18 cellular contexts compared by ENCODE assay signal in genomic region chr5:32290922-32291321, GRCh38. TPM values are rescaled to one million over a fixed set of nuclear protein-coding genes. Genes with fewer than 3 reads are reported as not detected.
DNase-seq lines count a peak whose midpoint lies in the region; ATAC-seq, FAIRE-seq and TF ChIP-seq lines count a peak whose summit lies in the region.
"Had no signal": no experiment of that assay in that cellular context is flagged by ENCODE, and none has a peak within 500 bp of the region (broad histone marks: within the 10 kb centered on the region; RNA-seq: fewer than 3 reads in every experiment).

No MANE protein-coding gene starts in this region.

- peak in 2 of 3 donors; percentile 33 to 40 for ATAC-seq in natural killer cell
- ATAC-seq in natural killer cell treated with Interleukin-12 subunit alpha and Interleukin-12 subunit beta and Interleukin-15 and Interleukin-18, amount 100 ng/mL, for 72 hours, result no peak
- peak; percentile 86 for ATAC-seq in HG02678 (IDR thresholded peaks at IDR 0.05; ENCODE audit: unreplicated experiment)
- ATAC-seq: activated T-helper 17 cell treated with anti-CD3 and anti-CD28 coated beads, Interleukin-2, amount 50 U/mL, for 72 hours; Panc1; upper lobe of right lung had no signal

- peak overlapping the region; percentile 43 for H3K4me2 ChIP-seq in OCI-LY3 (ENCODE audit: low read length)

- H3K27ac ChIP-seq in OCI-LY3 (ENCODE audit: low read length) (no peak overlapping the region), right atrium auricular region (no peak overlapping the region)
- no peak overlapping the region for H3K27ac ChIP-seq in effector memory CD4-positive, alpha-beta T cell (ENCODE audit: insufficient read depth, low read length, poor library complexity, severe bottlenecking)
- H3K27ac ChIP-seq: upper lobe of right lung had no signal

- H3K4me1 ChIP-seq in OCI-LY3 (ENCODE audit: low read length) (peaks cover 18% of the 10 kb centered on the region), right atrium auricular region (peaks cover 0 to 22% of the 10 kb centered on the region in 2 donors)
- no peaks in the 10 kb centered on the region for H3K4me1 ChIP-seq in effector memory CD4-positive, alpha-beta T cell (ENCODE audit: control insufficient read depth, insufficient read depth, low read length, poor library complexity, severe bottlenecking)
- H3K4me1 ChIP-seq: upper lobe of right lung had no signal

- no peaks in the 10 kb centered on the region for H3K27me3 Mint-ChIP-seq in natural killer cell (ENCODE audit: low read depth in 2 of 2)
- no peaks in the 10 kb centered on the region for H3K27me3 Mint-ChIP-seq in natural killer cell treated with Interleukin-12 subunit alpha and Interleukin-12 subunit beta and Interleukin-15 and Interleukin-18, amount 100 ng/mL, for 72 hours
- H3K27me3 Mint-ChIP-seq: activated T-helper 17 cell treated with anti-CD3 and anti-CD28 coated beads, Interleukin-2, amount 50 U/mL, for 72 hours; progenitor cell of endocrine pancreas had no signal

- DNase-seq in natural killer cell (no peak), GM19239 (ENCODE audit: insufficient read length, low spot score) (no peak), right atrium auricular region (ENCODE audit: low spot score) (no peak)
- DNase-seq in natural killer cell treated with Interleukin-12 subunit alpha and Interleukin-12 subunit beta and Interleukin-15 and Interleukin-18, amount 100 ng/mL, for 72 hours (ENCODE audit: low spot score), result no peak
- DNase-seq in effector memory CD4-positive, alpha-beta T cell, result no peak
- DNase-seq in stimulated activated CD4-positive, alpha-beta T cell treated with anti-CD3 and anti-CD28 coated beads, Interleukin-2, amount 100 ng/mL, for 48 hours, result no peak
- DNase-seq: COR-L47; foreskin fibroblast; NCI-H1092 treated with DMSO at 0.1 percent for 48 hours; NCI-H345; stimulated activated CD8-positive, alpha-beta memory T cell treated with anti-CD3 and anti-CD28 coated beads, Interleukin-4, amount 100 ng/mL, for 48 hours; upper lobe of right lung had no signal

- H3K4me3 ChIP-seq in OCI-LY3 (ENCODE audit: low read length), result no peak overlapping the region
- H3K4me3 ChIP-seq in effector memory CD4-positive, alpha-beta T cell (ENCODE audit: insufficient read depth, low read depth, low read length, poor library complexity, severe bottlenecking), result no peak overlapping the region
- H3K4me3 ChIP-seq in right atrium auricular region, result no peak overlapping the region
- H3K4me3 ChIP-seq: upper lobe of right lung had no signal

- H3K27me3 ChIP-seq in OCI-LY3 (ENCODE audit: low read depth, low read length) (no peaks in the 10 kb centered on the region), right atrium auricular region (no peaks in the 10 kb centered on the region)
- H3K27me3 ChIP-seq in effector memory CD4-positive, alpha-beta T cell (replicated peaks; ENCODE audit: control insufficient read depth, insufficient read depth, low read length, poor library complexity, severe bottlenecking), result no peaks in the 10 kb centered on the region
- H3K27me3 ChIP-seq: upper lobe of right lung had no signal

- no peaks in the 10 kb centered on the region for H3K9me3 ChIP-seq in OCI-LY3 (ENCODE audit: insufficient read depth, low read length)
- H3K9me3 ChIP-seq in effector memory CD4-positive, alpha-beta T cell (ENCODE audit: control insufficient read depth, low read length), result no peaks in the 10 kb centered on the region
- H3K9me3 ChIP-seq in right atrium auricular region, result no peaks in the 10 kb centered on the region
- H3K9me3 ChIP-seq: upper lobe of right lung had no signal

- intact Hi-C loops in natural killer cell (cut with micrococcal nuclease), result no loop called here

- H3K4me3 Mint-ChIP-seq in natural killer cell, result no peak overlapping the region
- H3K4me3 Mint-ChIP-seq in natural killer cell treated with Interleukin-12 subunit alpha and Interleukin-12 subunit beta and Interleukin-15 and Interleukin-18, amount 100 ng/mL, for 72 hours, result no peak overlapping the region
- H3K4me3 Mint-ChIP-seq: activated T-helper 17 cell treated with anti-CD3 and anti-CD28 coated beads, Interleukin-2, amount 50 U/mL, for 72 hours; T-helper 2 cell treated with Interferon-gamma antibody and Interleukin-4, amounts not matched to agents 5 μg/mL and 100 μg/mL, for 36 hours had no signal

- H3K4me1 Mint-ChIP-seq in natural killer cell, result peaks cover 78 to 86% of the 10 kb centered on the region in 2 donors
- H3K4me1 Mint-ChIP-seq in natural killer cell treated with Interleukin-12 subunit alpha and Interleukin-12 subunit beta and Interleukin-15 and Interleukin-18, amount 100 ng/mL, for 72 hours (ENCODE audit: low read depth in 2 of 2), result peaks cover 46 to 55% of the 10 kb centered on the region in 2 donors

- FAIRE-seq in GM19239 (lab: Jason Lieb, UNC), result no peak

- H2AFZ ChIP-seq in OCI-LY3 (ENCODE audit: low read depth, low read length), result no peak overlapping the region

- H3K27ac Mint-ChIP-seq in natural killer cell, result peak overlapping the region; percentile 65 to 73
- H3K27ac Mint-ChIP-seq in natural killer cell treated with Interleukin-12 subunit alpha and Interleukin-12 subunit beta and Interleukin-15 and Interleukin-18, amount 100 ng/mL, for 72 hours, result peak overlapping the region in 1 of 2 donors; percentile 80
- H3K27ac Mint-ChIP-seq: activated T-helper 17 cell treated with anti-CD3 and anti-CD28 coated beads, Interleukin-2, amount 50 U/mL, for 72 hours; progenitor cell of endocrine pancreas; T-helper 2 cell treated with Interferon-gamma antibody and Interleukin-4, amounts not matched to agents 5 μg/mL and 100 μg/mL, for 36 hours had no signal

- H3K79me2 ChIP-seq in OCI-LY3 (ENCODE audit: low read length), result peaks cover 24% of the 10 kb centered on the region

- no peaks in the 10 kb centered on the region for H4K20me1 ChIP-seq in OCI-LY3 (ENCODE audit: insufficient read depth, low read length)

- no peak for TF ChIP-seq CTCF in natural killer cell (IDR thresholded peaks at IDR 0.05)
- no peak for TF ChIP-seq CTCF in OCI-LY3 (IDR thresholded peaks at IDR 0.05; ENCODE audit: low read depth, low read length)
- TF ChIP-seq CTCF in right atrium auricular region (IDR thresholded peaks at IDR 0.05), result no peak

- H3K36me3 ChIP-seq in OCI-LY3 (replicated peaks; ENCODE audit: low read depth, low read length) (no peaks in the 10 kb centered on the region), right atrium auricular region (peaks cover 9% of the 10 kb centered on the region)
- peaks cover 3% of the 10 kb centered on the region for H3K36me3 ChIP-seq in effector memory CD4-positive, alpha-beta T cell (ENCODE audit: control insufficient read depth, insufficient read depth, low read length)

- H3K9ac ChIP-seq in OCI-LY3 (ENCODE audit: low read length), result no peak overlapping the region

- H3K36me3 Mint-ChIP-seq in natural killer cell, result no peaks in the 10 kb centered on the region
- no peaks in the 10 kb centered on the region for H3K36me3 Mint-ChIP-seq in natural killer cell treated with Interleukin-12 subunit alpha and Interleukin-12 subunit beta and Interleukin-15 and Interleukin-18, amount 100 ng/mL, for 72 hours

- H3K9me3 Mint-ChIP-seq in natural killer cell, result no peaks in the 10 kb centered on the region
- H3K9me3 Mint-ChIP-seq in natural killer cell treated with Interleukin-12 subunit alpha and Interleukin-12 subunit beta and Interleukin-15 and Interleukin-18, amount 100 ng/mL, for 72 hours, result no peaks in the 10 kb centered on the region
- H3K9me3 Mint-ChIP-seq: activated T-helper 17 cell treated with anti-CD3 and anti-CD28 coated beads, Interleukin-2, amount 50 U/mL, for 72 hours; T-helper 2 cell treated with Interferon-gamma antibody and Interleukin-4, amounts not matched to agents 5 μg/mL and 100 μg/mL, for 36 hours had no signal

RNA-seq across cellular contexts. Expression of gene MTMR12, which starts 21.8 kb away (rescaled TPM):
- total RNA-seq in natural killer cell (10 to 100 TPM; 36.9 to 47.7 (median 39.8) TPM), right atrium auricular region (10 to 100 TPM; 12.6 to 25.5 TPM)
- 10 to 100 TPM; 28.8 to 31.9 TPM for total RNA-seq in natural killer cell treated with Interleukin-12 subunit alpha and Interleukin-12 subunit beta and Interleukin-15 and Interleukin-18, amount 100 ng/mL, for 72 hours

Comparison
In these comparisons a context has a peak if more than half of its experiments do, and no peak if none do; other contexts are left out.
1. ATAC-seq: peak in natural killer cell (2 of 3) and HG02678 (single experiment); none in natural killer cell treated with Interleukin-12 subunit alpha and Interleukin-12 subunit beta and Interleukin-15 and Interleukin-18, amount 100 ng/mL, for 72 hours (0 of 2).